14 cellular contexts compared by ENCODE assay signal in genomic region chr17:67868176-67868575, GRCh38.
"Had no signal": no experiment of that assay in that cellular context is flagged by ENCODE, and none has a peak within 500 bp of the region (broad histone marks: within the 10 kb centered on the region; RNA-seq: fewer than 3 reads in every experiment).

No MANE protein-coding gene starts in this region.

- H3K4me3 Mint-ChIP-seq: nephron progenitor cell; stimulated activated effector memory CD8-positive, alpha-beta T cell treated with anti-CD3 and anti-CD28 coated beads, Interleukin-12 subunit alpha, Interleukin-12 subunit beta, amount 100 ng/mL, for 72 hours; type B pancreatic cell had no signal

- ATAC-seq: foreskin keratinocyte, left colon, left ventricle myocardium superior, psoas muscle, right lobe of liver had no signal

- H3K4me1 Mint-ChIP-seq: nephron progenitor cell had no signal

- H3K27me3 Mint-ChIP-seq: type B pancreatic cell had no signal

- H3K27ac Mint-ChIP-seq: nephron progenitor cell; stimulated activated effector memory CD8-positive, alpha-beta T cell treated with anti-CD3 and anti-CD28 coated beads, Interleukin-12 subunit alpha, Interleukin-12 subunit beta, amount 100 ng/mL, for 72 hours; type B pancreatic cell had no signal

- H3K9me3 Mint-ChIP-seq: stimulated activated effector memory CD8-positive, alpha-beta T cell treated with anti-CD3 and anti-CD28 coated beads, Interleukin-12 subunit alpha, Interleukin-12 subunit beta, amount 100 ng/mL, for 72 hours; type B pancreatic cell had no signal

- DNase-seq: effector memory CD4-positive, alpha-beta T cell; foreskin keratinocyte; left colon; left ventricle myocardium superior; mesenchymal stem cell; midbrain; nephron progenitor cell; psoas muscle; retina; right lobe of liver; stimulated activated CD4-positive, alpha-beta T cell treated with anti-CD3 and anti-CD28 coated beads, Interleukin-4, amount 100 ng/mL, for 1 hour; thyroid gland had no signal
